Comparison of ENCODE assay signal across 7 cellular contexts in the genomic region with DNA sequence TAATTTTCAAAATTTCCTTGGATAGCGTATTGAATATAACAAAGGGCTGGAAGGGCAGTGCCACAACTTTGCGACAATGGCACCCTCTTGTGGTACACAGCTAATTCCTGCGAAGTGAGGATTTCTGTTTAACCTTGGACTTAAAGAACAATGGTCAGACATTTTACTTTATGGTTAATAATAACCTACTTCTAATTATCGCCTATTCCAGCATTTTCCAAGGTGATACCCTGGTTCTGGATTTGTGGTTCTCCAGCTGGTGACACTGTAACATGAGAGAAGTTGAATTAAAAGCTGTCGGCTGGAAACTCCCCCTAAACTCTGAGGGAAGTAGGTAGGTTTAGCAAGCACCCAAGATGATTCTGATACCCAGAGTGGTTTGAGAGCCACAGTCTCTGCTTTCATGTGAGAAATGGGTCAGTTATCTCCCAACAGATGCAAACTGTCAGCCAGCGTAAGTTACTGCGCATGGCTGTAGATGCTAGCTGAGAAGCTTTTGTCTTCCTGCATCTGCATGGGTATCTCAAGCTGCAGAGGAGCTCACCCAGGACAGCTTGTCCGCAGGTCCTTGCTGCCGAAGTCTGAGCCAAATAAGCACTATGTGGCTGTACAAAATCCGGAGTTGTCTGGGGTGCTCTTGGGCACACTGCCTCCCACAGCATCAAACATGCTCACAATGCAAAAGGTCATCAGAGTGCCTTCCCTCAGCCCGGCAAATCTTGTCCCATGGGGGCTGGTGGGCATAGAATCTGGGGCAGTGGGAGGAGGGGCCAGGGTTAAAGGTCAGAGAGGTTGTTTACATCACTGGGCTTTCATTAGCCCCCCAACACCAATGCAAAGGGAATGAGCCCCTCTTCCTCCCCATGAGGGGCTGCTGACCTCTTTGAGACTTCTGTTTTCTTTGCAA. TPM values are rescaled to one million over a fixed set of nuclear protein-coding genes. Genes with fewer than 3 reads are reported as not detected.
DNase-seq lines count a peak whose midpoint lies in the region; ATAC-seq and TF ChIP-seq lines count a peak whose summit lies in the region.

No MANE protein-coding gene starts in this region.

- DNase-seq in GF-D8 (lab: John Stamatoyannopoulos, UW) (peak; percentile 21), NCI-H82 (lab: John Stamatoyannopoulos, UW) (peak; percentile 76), fibroblast of villous mesenchyme (ENCODE audit: low read depth) (peak; percentile 82), nucleus accumbens (lab: John Stamatoyannopoulos, UW) (peak in 36 of 56 donors; percentile 2 to 81 (median 27))
- peak; percentile 26 for DNase-seq in activated T-helper 1 cell treated with anti-CD3 and anti-CD28 coated beads, Interleukin-12 subunit alpha, Interleukin-12 subunit beta, Interleukin-2, Interleukin-4 antibody, amounts not matched to agents 30 ng/mL and 10 ng/mL and 1 ng/mL, durations not matched to agents 14 hours and 24 hours and 36 hours (ENCODE audit: low spot score)

- no peak overlapping the region for H3K4me3 Mint-ChIP-seq in activated T-helper 1 cell treated with anti-CD3 and anti-CD28 coated beads, Interleukin-12 subunit alpha, Interleukin-12 subunit beta, Interleukin-2, Interleukin-4 antibody, amounts not matched to agents 30 ng/mL and 10 ng/mL and 1 ng/mL, durations not matched to agents 14 hours and 24 hours and 36 hours

- H3K9me3 Mint-ChIP-seq in activated T-helper 1 cell treated with anti-CD3 and anti-CD28 coated beads, Interleukin-12 subunit alpha, Interleukin-12 subunit beta, Interleukin-2, Interleukin-4 antibody, amounts not matched to agents 30 ng/mL and 10 ng/mL and 1 ng/mL, durations not matched to agents 14 hours and 24 hours and 36 hours: no peaks in the 10 kb centered on the region

- intact Hi-C loops in activated T-helper 1 cell treated with anti-CD3 and anti-CD28 coated beads, Interleukin-12 subunit alpha, Interleukin-12 subunit beta, Interleukin-2, Interleukin-4 antibody, amounts not matched to agents 30 ng/mL and 10 ng/mL and 1 ng/mL, durations not matched to agents 14 hours and 24 hours and 36 hours (cut with micrococcal nuclease): loop anchor here (1.0 kb wide), 2 partner anchors 169 to 243 kb away; no protein-coding TSS in a partner anchor

- peak overlapping the region; percentile 5 for H3K27ac Mint-ChIP-seq in activated T-helper 1 cell treated with anti-CD3 and anti-CD28 coated beads, Interleukin-12 subunit alpha, Interleukin-12 subunit beta, Interleukin-2, Interleukin-4 antibody, amounts not matched to agents 30 ng/mL and 10 ng/mL and 1 ng/mL, durations not matched to agents 14 hours and 24 hours and 36 hours

- TF ChIP-seq CTCF in fibroblast of villous mesenchyme (IDR thresholded peaks at IDR 0.05; ENCODE audit: insufficient read depth, low read depth, low read length): peak; percentile 78

- H3K4me1 Mint-ChIP-seq in activated T-helper 1 cell treated with anti-CD3 and anti-CD28 coated beads, Interleukin-12 subunit alpha, Interleukin-12 subunit beta, Interleukin-2, Interleukin-4 antibody, amounts not matched to agents 30 ng/mL and 10 ng/mL and 1 ng/mL, durations not matched to agents 14 hours and 24 hours and 36 hours (ENCODE audit: low read depth): peaks cover 37% of the 10 kb centered on the region

- peaks cover 19% of the 10 kb centered on the region for H3K27me3 Mint-ChIP-seq in activated T-helper 1 cell treated with anti-CD3 and anti-CD28 coated beads, Interleukin-12 subunit alpha, Interleukin-12 subunit beta, Interleukin-2, Interleukin-4 antibody, amounts not matched to agents 30 ng/mL and 10 ng/mL and 1 ng/mL, durations not matched to agents 14 hours and 24 hours and 36 hours (ENCODE audit: insufficient read depth)

- ATAC-seq in HG03280 (IDR thresholded peaks at IDR 0.05; ENCODE audit: unreplicated experiment) (peak; percentile 73), HG03175 (IDR thresholded peaks at IDR 0.05; ENCODE audit: unreplicated experiment) (no peak)

- H3K4me3 ChIP-seq in fibroblast of villous mesenchyme (ENCODE audit: low read depth, low read length): no peak overlapping the region

- no peaks in the 10 kb centered on the region for H3K36me3 Mint-ChIP-seq in activated T-helper 1 cell treated with anti-CD3 and anti-CD28 coated beads, Interleukin-12 subunit alpha, Interleukin-12 subunit beta, Interleukin-2, Interleukin-4 antibody, amounts not matched to agents 30 ng/mL and 10 ng/mL and 1 ng/mL, durations not matched to agents 14 hours and 24 hours and 36 hours (ENCODE audit: low read depth)

RNA-seq across cellular contexts. Expression of gene CHSY1, which starts 6.6 kb away (rescaled TPM):
- 76.3 and 78.0 TPM in 2 replicates for total RNA-seq in activated T-helper 1 cell treated with anti-CD3 and anti-CD28 coated beads, Interleukin-12 subunit alpha, Interleukin-12 subunit beta, Interleukin-2, Interleukin-4 antibody, amounts not matched to agents 30 ng/mL and 10 ng/mL and 1 ng/mL, durations not matched to agents 14 hours and 24 hours and 36 hours
- total RNA-seq in fibroblast of villous mesenchyme: 41.5 and 48.3 TPM in 2 replicates

RNA-seq across cellular contexts. Expression of gene SELENOS, which starts 18.8 kb away (rescaled TPM):
- 47.4 and 53.0 TPM in 2 replicates for total RNA-seq in activated T-helper 1 cell treated with anti-CD3 and anti-CD28 coated beads, Interleukin-12 subunit alpha, Interleukin-12 subunit beta, Interleukin-2, Interleukin-4 antibody, amounts not matched to agents 30 ng/mL and 10 ng/mL and 1 ng/mL, durations not matched to agents 14 hours and 24 hours and 36 hours
- 78.3 and 84.6 TPM in 2 replicates for total RNA-seq in fibroblast of villous mesenchyme

RNA-seq across cellular contexts. Expression of gene SNRPA1, which starts 36.6 kb away (rescaled TPM):
- 176 and 184 TPM in 2 replicates for total RNA-seq in activated T-helper 1 cell treated with anti-CD3 and anti-CD28 coated beads, Interleukin-12 subunit alpha, Interleukin-12 subunit beta, Interleukin-2, Interleukin-4 antibody, amounts not matched to agents 30 ng/mL and 10 ng/mL and 1 ng/mL, durations not matched to agents 14 hours and 24 hours and 36 hours
- total RNA-seq in fibroblast of villous mesenchyme: 13.5 and 18.6 TPM in 2 replicates

Comparison
In these comparisons a context has a peak if more than half of its experiments do, and no peak if none do; other contexts are left out.
1. DNase-seq: peak in every context shown above with its lines; median percentile 82 in fibroblast of villous mesenchyme; 76 in NCI-H82; 27 in nucleus accumbens; 26 in activated T-helper 1 cell treated with anti-CD3 and anti-CD28 coated beads, Interleukin-12 subunit alpha, Interleukin-12 subunit beta, Interleukin-2, Interleukin-4 antibody, amounts not matched to agents 30 ng/mL and 10 ng/mL and 1 ng/mL, durations not matched to agents 14 hours and 24 hours and 36 hours; 21 in GF-D8.